ENCODE assay signal across 19 cellular contexts in genomic region chr17:18403604-18404003, GRCh38. TPM values are rescaled to one million over a fixed set of nuclear protein-coding genes. Genes with fewer than 3 reads are reported as not detected.
DNase-seq lines count a peak whose midpoint lies in the region; ATAC-seq, FAIRE-seq and TF ChIP-seq lines count a peak whose summit lies in the region.
"Not testable (repeated sequence)": the region's sequence is repeated elsewhere in the genome, so short reads cannot be mapped to it uniquely, and the experiment has no call there.
"Had no signal": no experiment of that assay in that cellular context is flagged by ENCODE, and none has a peak within 500 bp of the region (broad histone marks: within the 10 kb centered on the region; RNA-seq: fewer than 3 reads in every experiment).

No MANE protein-coding gene starts in this region.

- not testable (repeated sequence) for H3K36me3 ChIP-seq in OCI-LY7 (ENCODE audit: insufficient read depth, low read length)

- H3K27ac ChIP-seq in OCI-LY7 (ENCODE audit: low read depth, low read length, poor library complexity, severe bottlenecking) = peak overlapping the region; percentile 52

- BruUV-seq in OCI-LY7 (replicated peaks; lab: Mats Ljungman, UMichigan) = not testable (repeated sequence)

- POLR2A ChIA-PET in OCI-LY7 (lab: Charles Lee) = not testable (repeated sequence)

- FAIRE-seq in GM19239 (lab: Jason Lieb, UNC) = peak; percentile 98

- DNase-seq in GM19239 (ENCODE audit: insufficient read length, low spot score); OCI-LY7 (ENCODE audit: low spot score): not testable (repeated sequence)

- peak overlapping the region; percentile 69 for H3K4me2 ChIP-seq in OCI-LY7 (ENCODE audit: low read length)

- TF ChIP-seq CTCF in OCI-LY7 (conservative IDR thresholded peaks at IDR 0.05; ENCODE audit: low read length) = not testable (repeated sequence)

- H3K4me3 ChIP-seq in OCI-LY7 (ENCODE audit: low read depth, low read length, poor library complexity, severe bottlenecking) = peak overlapping the region; percentile 43

- H3K9me3 ChIP-seq in OCI-LY7 (ENCODE audit: low read length) = not testable (repeated sequence)

- ATAC-seq in GM18519 (IDR thresholded peaks at IDR 0.05; ENCODE audit: low FRiP score, unreplicated experiment) (peak; percentile 62), GM21423 (IDR thresholded peaks at IDR 0.05; ENCODE audit: unreplicated experiment) (peak; percentile 95), HG02623 (IDR thresholded peaks at IDR 0.05; ENCODE audit: unreplicated experiment) (peak; percentile 75), HG03025 (IDR thresholded peaks at IDR 0.05; ENCODE audit: low FRiP score, unreplicated experiment) (peak; percentile 66), HG03280 (IDR thresholded peaks at IDR 0.05; ENCODE audit: unreplicated experiment) (peak; percentile 66)

- intact Hi-C loops in OCI-LY7 (cut with micrococcal nuclease; ENCODE audit: unreplicated experiment) = not testable (repeated sequence)

- H2AFZ ChIP-seq in OCI-LY7 (ENCODE audit: low read length) = not testable (repeated sequence)

- not testable (repeated sequence) for H4K20me1 ChIP-seq in OCI-LY7 (ENCODE audit: insufficient read depth, low read length)

- not testable (repeated sequence) for H3K9me2 ChIP-seq in OCI-LY7 (ENCODE audit: insufficient read depth, low read length)

- H3K4me1 ChIP-seq in OCI-LY7 (ENCODE audit: insufficient read depth, low read length, poor library complexity, severe bottlenecking) = peaks cover 10% of the 10 kb centered on the region

- not testable (repeated sequence) for H3K79me2 ChIP-seq in OCI-LY7 (ENCODE audit: insufficient read depth, low read depth, low read length)

- CTCF ChIA-PET in OCI-LY7 (lab: Charles Lee; ENCODE audit: unreplicated experiment) = not testable (repeated sequence)

RNA-seq across cellular contexts. Expression of gene EVPLL, which starts 26.0 kb away (rescaled TPM):
- not detected in 2 replicates for total RNA-seq in OCI-LY7 (2014; rRNA removed; shearing (Covaris generic))
- total RNA-seq in OCI-LY7 (2022) = 1.2 TPM in 1 of 2 replicates, not detected in the other
- total RNA-seq: activated T-helper 17 cell treated with anti-CD3 and anti-CD28 coated beads, Interleukin-2, amount 50 U/mL, for 72 hours; aorta; cardiac septum; CD4-positive, CD25-positive, alpha-beta regulatory T cell; HT1080; left ventricle myocardium superior; natural killer cell treated with Interleukin-12 subunit alpha and Interleukin-12 subunit beta and Interleukin-15 and Interleukin-18, amount 100 ng/mL, for 72 hours; NCI-H460; osteocyte; smooth muscle cell; uterus; WTC11 had no signal

RNA-seq across cellular contexts. Expression of gene SHMT1, which starts 40.3 kb away (rescaled TPM):
- total RNA-seq in OCI-LY7 (2014; rRNA removed; shearing (Covaris generic)) = 62.7 and 66.5 TPM in 2 replicates
- total RNA-seq in OCI-LY7 (2022) = 92.1 and 101 TPM in 2 replicates
